In genomic region chr3:126266291-126266840, GRCh38 we compare ENCODE assay signal across 10 cellular contexts.
DNase-seq lines count a peak whose midpoint lies in the region; ATAC-seq and TF ChIP-seq lines count a peak whose summit lies in the region.
"Had no signal": no experiment of that assay in that cellular context is flagged by ENCODE, and none has a peak within 500 bp of the region (broad histone marks: within the 10 kb centered on the region; RNA-seq: fewer than 3 reads in every experiment).

No MANE protein-coding gene starts in this region.

- DNase-seq in NT2/D1 (ENCODE audit: low read depth, low spot score) = no peak
- DNase-seq in fibroblast of mammary gland (ENCODE audit: low read depth) = peak; percentile 44
- DNase-seq in mesothelial cell of epicardium (ENCODE audit: low spot score in 2 of 2, unreplicated experiment in 2 of 2) = no peak
- peak; percentile 49 to 61 for DNase-seq in tibial nerve (ENCODE audit: low spot score in 2 of 2)
- no peak for DNase-seq in stimulated activated naive CD4-positive, alpha-beta T cell (lab: John Stamatoyannopoulos, UW)
- no peak for DNase-seq in SIG-M5 (lab: John Stamatoyannopoulos, UW)
- no peak for DNase-seq in CD8-positive, alpha-beta T cell
- no peak for DNase-seq in NCI-H1417 treated with DMSO at 0.1 percent for 48 hours (lab: John Stamatoyannopoulos, UW)
- DNase-seq: activated CD4-positive, alpha-beta memory T cell treated with anti-CD3 and anti-CD28 coated beads for 36 hours had no signal

- peak in 1 of 2 donors; percentile 11 for TF ChIP-seq POLR2A in tibial nerve (IDR thresholded peaks at IDR 0.05)

- peak; percentile 62 to 96 for TF ChIP-seq EP300 in tibial nerve (IDR thresholded peaks at IDR 0.05)

- H3K27me3 Mint-ChIP-seq in mesothelial cell of epicardium (ENCODE audit: low read depth) = no peaks in the 10 kb centered on the region
- H3K27me3 Mint-ChIP-seq in CD8-positive, alpha-beta T cell (ENCODE audit: low read depth) = peaks cover 31% of the 10 kb centered on the region

- H3K9me3 ChIP-seq in NT2/D1 (ENCODE audit: insufficient read depth, low read length) (no peaks in the 10 kb centered on the region), tibial nerve (peaks cover 0 to 5% (median 0%) of the 10 kb centered on the region in 4 donors)
- H3K9me3 ChIP-seq in CD8-positive, alpha-beta T cell (ENCODE audit: low read length) = no peaks in the 10 kb centered on the region

- no peaks in the 10 kb centered on the region for H3K36me3 Mint-ChIP-seq in mesothelial cell of epicardium
- H3K36me3 Mint-ChIP-seq in CD8-positive, alpha-beta T cell = no peaks in the 10 kb centered on the region
- H3K36me3 Mint-ChIP-seq: activated CD4-positive, alpha-beta memory T cell treated with anti-CD3 and anti-CD28 coated beads for 36 hours had no signal

- POLR2A ChIA-PET in CD8-positive, alpha-beta T cell (lab: Charles Lee) = no interaction called here

- H3K9ac ChIP-seq in NT2/D1 (ENCODE audit: insufficient read length, low read depth) = peak overlapping the region; percentile 88

- peak overlapping the region; percentile 79 to 96 (median 91) for H3K27ac ChIP-seq in tibial nerve
- no peak overlapping the region for H3K27ac ChIP-seq in CD8-positive, alpha-beta T cell (ENCODE audit: low read depth, low read length)

- H3K4me3 ChIP-seq in NT2/D1 (ENCODE audit: insufficient read length, low read depth) (peak overlapping the region; percentile 60), fibroblast of mammary gland (ENCODE audit: control insufficient read depth, low read depth, low read length) (no peak overlapping the region), tibial nerve (peak overlapping the region in 1 of 4 donors; percentile 42)
- H3K4me3 ChIP-seq in CD8-positive, alpha-beta T cell (ENCODE audit: low read depth, low read length) = no peak overlapping the region

- peaks cover 44% of the 10 kb centered on the region for H3K4me1 Mint-ChIP-seq in mesothelial cell of epicardium
- no peaks in the 10 kb centered on the region for H3K4me1 Mint-ChIP-seq in CD8-positive, alpha-beta T cell (ENCODE audit: low read depth)

- CTCF ChIA-PET in CD8-positive, alpha-beta T cell (lab: Charles Lee) = no interaction called here

- H3K36me3 ChIP-seq in NT2/D1 (ENCODE audit: insufficient read depth, insufficient read length, low read length) = no peaks in the 10 kb centered on the region
- H3K36me3 ChIP-seq in tibial nerve = no peaks in the 10 kb centered on the region
- H3K36me3 ChIP-seq in CD8-positive, alpha-beta T cell (ENCODE audit: insufficient read depth, low read length) = no peaks in the 10 kb centered on the region

- peak overlapping the region; percentile 98 for H3K27ac Mint-ChIP-seq in mesothelial cell of epicardium
- no peak overlapping the region for H3K27ac Mint-ChIP-seq in CD8-positive, alpha-beta T cell
- H3K27ac Mint-ChIP-seq: activated CD4-positive, alpha-beta memory T cell treated with anti-CD3 and anti-CD28 coated beads for 36 hours had no signal

- 36 to 43% methylated on average over 13 to 15 of the region's 15 CpGs for WGBS in tibial nerve, 2 donors

- intact Hi-C loops in CD8-positive, alpha-beta T cell (cut with DNase I, micrococcal nuclease) = no loop called here

- no peaks in the 10 kb centered on the region for H3K9me3 Mint-ChIP-seq in mesothelial cell of epicardium
- H3K9me3 Mint-ChIP-seq in CD8-positive, alpha-beta T cell = no peaks in the 10 kb centered on the region
- H3K9me3 Mint-ChIP-seq: activated CD4-positive, alpha-beta memory T cell treated with anti-CD3 and anti-CD28 coated beads for 36 hours; central memory CD8-positive, alpha-beta T cell had no signal

- TF ChIP-seq CTCF in fibroblast of mammary gland (conservative IDR thresholded peaks at IDR 0.05; ENCODE audit: control insufficient read depth, insufficient read depth, low read depth, low read length) (no peak), mesothelial cell of epicardium (IDR thresholded peaks at IDR 0.05; ENCODE audit: unreplicated experiment) (no peak), tibial nerve (IDR thresholded peaks at IDR 0.05) (no peak)
- no peak for TF ChIP-seq CTCF in CD8-positive, alpha-beta T cell (IDR thresholded peaks at IDR 0.05)

- no peak overlapping the region for H3K4me3 Mint-ChIP-seq in mesothelial cell of epicardium
- H3K4me3 Mint-ChIP-seq in CD8-positive, alpha-beta T cell = no peak overlapping the region
- H3K4me3 Mint-ChIP-seq: activated CD4-positive, alpha-beta memory T cell treated with anti-CD3 and anti-CD28 coated beads for 36 hours; central memory CD8-positive, alpha-beta T cell had no signal

- no peaks in the 10 kb centered on the region for H3K27me3 ChIP-seq in NT2/D1 (ENCODE audit: insufficient read depth, insufficient read length)
- H3K27me3 ChIP-seq in tibial nerve = no peaks in the 10 kb centered on the region
- H3K27me3 ChIP-seq in CD8-positive, alpha-beta T cell (ENCODE audit: insufficient read depth, low read length) = no peaks in the 10 kb centered on the region

- H3K4me1 ChIP-seq in NT2/D1 (ENCODE audit: insufficient read depth, insufficient read length) = peaks cover 13% of the 10 kb centered on the region
- peaks cover 0 to 75% (median 37%) of the 10 kb centered on the region in 4 donors for H3K4me1 ChIP-seq in tibial nerve
- H3K4me1 ChIP-seq in CD8-positive, alpha-beta T cell (ENCODE audit: insufficient read depth, low read length) = no peaks in the 10 kb centered on the region

- no peak for ATAC-seq in CD8-positive, alpha-beta T cell

Comparison
In these comparisons a context has a peak if more than half of its experiments do, and no peak if none do; other contexts are left out.
1. DNase-seq: peak in fibroblast of mammary gland (single experiment) and tibial nerve (2 of 2); none in NT2/D1 (single experiment), mesothelial cell of epicardium (0 of 2), stimulated activated naive CD4-positive, alpha-beta T cell (0 of 6), SIG-M5 (single experiment), CD8-positive, alpha-beta T cell (0 of 7) and NCI-H1417 treated with DMSO at 0.1 percent for 48 hours (single experiment).